In the genomic region with DNA sequence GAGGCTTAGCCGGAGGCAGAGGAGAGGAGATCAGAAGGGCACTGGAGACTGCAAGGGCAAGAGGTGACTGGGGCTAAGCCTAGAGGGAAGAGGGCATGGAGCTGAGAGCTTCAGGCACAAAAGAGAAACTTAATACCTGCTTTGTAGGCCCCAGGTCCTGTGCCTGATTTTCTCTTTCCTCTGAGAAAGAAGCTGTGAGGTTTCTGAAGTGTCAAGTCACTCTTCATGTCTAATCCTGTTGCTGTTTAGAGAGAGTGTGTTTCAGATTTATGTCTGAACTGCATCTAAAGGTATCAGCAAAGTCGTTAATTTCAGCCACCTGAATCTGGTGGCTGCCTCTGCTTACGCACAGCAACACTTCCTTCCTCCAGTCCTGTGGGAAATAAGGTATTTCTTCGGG, we compare ENCODE assay signal across 9 cellular contexts.
A peak's percentile ranks its signal among the peaks of the same experiment; 100 is the strongest.
DNase-seq lines count a peak whose midpoint lies in the region; TF ChIP-seq lines count a peak whose summit lies in the region.
"Had no signal": no experiment of that assay in that cellular context is flagged by ENCODE, and none has a peak within 500 bp of the region (broad histone marks: within the 10 kb centered on the region; RNA-seq: fewer than 3 reads in every experiment).

No MANE protein-coding gene starts in this region.

- intact Hi-C loops in left ventricle myocardium inferior (cut with micrococcal nuclease) = no loop called here
- intact Hi-C loops in cardiac septum (cut with DNase I) = no loop called here
- intact Hi-C loops in Calu3 (cut with micrococcal nuclease; ENCODE audit: unreplicated experiment) = no loop called here

- CTCF ChIA-PET in Calu3 (lab: Charles Lee) = interaction anchor here (1.2 kb wide), 1 partner anchor 9 kb away, joined by 3 read pairs; no protein-coding TSS in a partner anchor

- H3K4me3 ChIP-seq in left ventricle myocardium inferior = no peak overlapping the region

- H3K36me3 ChIP-seq in left ventricle myocardium inferior = no peaks in the 10 kb centered on the region

- H3K4me3 Mint-ChIP-seq in type B pancreatic cell (peak overlapping the region; percentile 72), Calu3 (ENCODE audit: low read depth, unreplicated experiment) (no peak overlapping the region)

- H3K36me3 Mint-ChIP-seq in type B pancreatic cell (peaks cover 4% of the 10 kb centered on the region), Calu3 (ENCODE audit: insufficient read depth, unreplicated experiment) (no peaks in the 10 kb centered on the region)
- H3K36me3 Mint-ChIP-seq: activated naive CD4-positive, alpha-beta T cell treated with anti-CD3 and anti-CD28 coated beads, Interleukin-2, amount 50 U/mL, for 72 hours had no signal

- no peaks in the 10 kb centered on the region for H3K9me3 ChIP-seq in left ventricle myocardium inferior (replicated peaks)

- no peaks in the 10 kb centered on the region for H3K27me3 ChIP-seq in left ventricle myocardium inferior (ENCODE audit: low read depth)

- peaks cover 26% of the 10 kb centered on the region for H3K4me1 Mint-ChIP-seq in type B pancreatic cell (ENCODE audit: unreplicated experiment)
- peaks cover 17% of the 10 kb centered on the region for H3K4me1 Mint-ChIP-seq in Calu3 (ENCODE audit: low read depth, unreplicated experiment)

- peaks cover 42% of the 10 kb centered on the region for H3K4me1 ChIP-seq in left ventricle myocardium inferior

- H3K27me3 Mint-ChIP-seq in type B pancreatic cell (no peaks in the 10 kb centered on the region), Calu3 (ENCODE audit: unreplicated experiment) (no peaks in the 10 kb centered on the region)

- no peak for DNase-seq in left ventricle myocardium inferior
- no peak for DNase-seq in cardiac septum (ENCODE audit: low spot score)
- DNase-seq in SW480 (ENCODE audit: low spot score) = peak; percentile 21
- peak; percentile 89 for DNase-seq in left kidney (ENCODE audit: low read depth, low spot score)
- DNase-seq in type B pancreatic cell (ENCODE audit: extremely low spot score, unreplicated experiment) = no peak
- DNase-seq in NK-92 (lab: John Stamatoyannopoulos, UW; ENCODE audit: unreplicated experiment) = no peak
- DNase-seq in islet precursor cell = no peak
- no peak for DNase-seq in Calu3

- peak overlapping the region; percentile 95 for H3K27ac Mint-ChIP-seq in type B pancreatic cell
- H3K27ac Mint-ChIP-seq in Calu3 (ENCODE audit: unreplicated experiment) = no peak overlapping the region

- H3K27ac ChIP-seq in left ventricle myocardium inferior (replicated peaks) = peak overlapping the region; percentile 87

- peaks cover 1% of the 10 kb centered on the region for H3K9me3 Mint-ChIP-seq in type B pancreatic cell
- no peaks in the 10 kb centered on the region for H3K9me3 Mint-ChIP-seq in Calu3 (ENCODE audit: low read depth, unreplicated experiment)
- H3K9me3 Mint-ChIP-seq: activated naive CD4-positive, alpha-beta T cell treated with anti-CD3 and anti-CD28 coated beads, Interleukin-2, amount 50 U/mL, for 72 hours had no signal

- no TSS peak for BruUV-seq in Calu3 (replicated peaks; lab: Mats Ljungman, UMichigan)

- TF ChIP-seq CTCF in left ventricle myocardium inferior (IDR thresholded peaks at IDR 0.05; ENCODE audit: borderline replicate concordance) (no peak), type B pancreatic cell (conservative IDR thresholded peaks at IDR 0.05) (no peak), Calu3 (IDR thresholded peaks at IDR 0.05; ENCODE audit: unreplicated experiment) (no peak)

Comparison
In these comparisons a context has a peak if more than half of its experiments do, and no peak if none do; other contexts are left out.
1. DNase-seq: peak in SW480 (single experiment) and left kidney (single experiment); none in left ventricle myocardium inferior (single experiment), cardiac septum (single experiment), type B pancreatic cell (single experiment), NK-92 (single experiment), islet precursor cell (single experiment) and Calu3 (single experiment).